1 cellular context compared by ENCODE assay signal in genomic region chr9:132787748-132788159, GRCh38.
TF ChIP-seq lines count a peak whose summit lies in the region.

No MANE protein-coding gene starts in this region.

TF ChIP-seq in IMR-90, 13 proteins besides CTCF, POLR2A, EP300 and RAD21 (continued from another document):
- TF ChIP-seq MAZ (IDR thresholded peaks at IDR 0.05; ENCODE audit: borderline replicate concordance, low read depth, low read length): no peak
- no peak for TF ChIP-seq CHD1 (IDR thresholded peaks at IDR 0.05; ENCODE audit: low read depth, low read length)
- TF ChIP-seq RFX5 (IDR thresholded peaks at IDR 0.05; ENCODE audit: low read depth, low read length): no peak
TF ChIP-seq in IMR-90: peak in this region for 1.
